In the genomic region with DNA sequence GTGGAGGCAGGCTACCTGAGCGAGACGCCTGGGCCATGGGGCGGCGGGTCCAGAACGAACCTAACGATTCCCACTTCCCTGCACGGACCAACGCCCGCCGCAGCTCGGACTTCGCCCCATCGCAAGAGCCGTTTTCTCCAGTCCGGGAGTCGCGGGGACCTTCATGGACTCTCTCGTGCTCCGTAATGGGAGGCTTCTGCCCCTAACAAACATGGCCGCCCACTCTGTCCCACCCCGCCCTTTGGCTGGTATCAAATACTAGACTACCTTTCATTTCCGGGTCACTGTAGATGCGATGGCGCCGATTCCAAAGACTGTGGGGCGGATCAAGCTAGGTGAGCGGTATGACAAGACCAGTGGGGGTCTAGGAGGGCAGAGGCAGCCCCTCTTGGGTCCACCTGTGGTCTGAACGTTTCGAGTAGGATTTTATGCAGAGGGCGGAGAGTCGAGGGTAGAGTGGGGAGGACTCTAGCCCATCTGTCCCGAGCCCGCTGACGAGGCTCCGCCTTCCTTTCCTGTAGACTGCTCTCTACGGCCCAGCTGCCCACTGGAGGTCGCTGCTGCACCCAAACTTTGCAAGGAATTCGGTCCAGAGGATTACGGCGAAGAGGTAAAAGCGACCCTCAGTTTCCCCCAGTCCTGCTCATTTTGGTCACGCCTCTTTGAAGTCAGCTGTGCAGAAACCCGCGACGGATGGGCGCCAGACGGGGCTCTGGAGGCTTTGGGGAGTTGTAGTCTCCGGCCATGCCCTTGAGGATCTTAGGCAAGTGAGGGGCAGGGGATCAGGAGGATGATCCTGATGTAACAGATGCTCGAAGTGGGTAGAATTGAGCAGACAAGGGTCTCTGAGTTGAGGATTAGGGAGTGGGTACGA, we compare ENCODE assay signal across 8 cellular contexts. TPM values are rescaled to one million over a fixed set of nuclear protein-coding genes. Genes with fewer than 3 reads are reported as not detected.
DNase-seq lines count a peak whose midpoint lies in the region; ATAC-seq, FAIRE-seq and TF ChIP-seq lines count a peak whose summit lies in the region.

A gene with protein sequence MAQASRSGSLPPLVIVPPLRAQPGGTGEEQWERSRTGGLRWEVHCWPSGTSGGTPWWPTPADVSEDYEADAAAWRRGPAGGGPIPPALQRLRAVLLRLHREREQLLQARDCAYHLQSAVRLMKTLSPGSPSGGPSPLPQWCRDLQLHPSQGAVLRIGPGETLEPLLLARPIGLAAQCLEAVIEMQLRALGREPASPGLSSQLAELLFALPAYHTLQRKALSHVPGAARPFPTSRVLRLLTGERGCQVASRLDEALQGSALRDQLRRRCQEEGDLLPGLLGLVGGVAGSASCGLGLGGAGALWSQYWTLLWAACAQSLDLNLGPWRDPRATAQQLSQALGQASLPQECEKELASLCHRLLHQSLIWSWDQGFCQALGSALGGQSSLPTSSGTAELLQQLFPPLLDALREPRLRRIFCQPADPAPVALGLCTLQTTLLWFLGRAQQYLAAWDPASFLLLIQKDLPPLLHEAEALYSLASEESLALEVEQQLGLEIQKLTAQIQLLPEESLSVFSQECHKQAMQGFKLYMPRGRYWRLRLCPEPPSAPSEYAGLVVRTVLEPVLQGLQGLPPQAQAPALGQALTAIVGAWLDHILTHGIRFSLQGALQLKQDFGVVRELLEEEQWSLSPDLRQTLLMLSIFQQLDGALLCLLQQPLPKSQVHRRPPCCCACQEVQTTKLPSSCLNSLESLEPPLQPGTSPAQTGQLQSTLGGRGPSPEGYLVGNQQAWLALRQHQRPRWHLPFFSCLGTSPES (minus strand): TSS at position 198 of the 874 bp plus-strand sequence. CDS start 161 bp downstream, at position 37.
TTC31 (plus strand) TSS at position 281 of the 874 bp plus-strand sequence; CDS start at position 296, 15 bp downstream.

- H3K4me3 ChIP-seq in pancreas = peak within 1 kb of the TSS; percentile 58 to 94 (median 78)
- peak within 1 kb of the TSS; percentile 84 to 86 for H3K4me3 ChIP-seq in tibial artery

- WGBS in pancreas, 2 donors = 0 to 1% methylated on average over 48 to 50 of the region's 50 CpGs

- ATAC-seq in HG02571 (IDR thresholded peaks at IDR 0.05; ENCODE audit: unreplicated experiment) = peak; percentile 90
- peak; percentile 93 to 94 for ATAC-seq in activated naive CD4-positive, alpha-beta T cell treated with anti-CD3 and anti-CD28 coated beads, Interleukin-2, amount 50 U/mL, for 72 hours
- ATAC-seq in pancreas = peak; percentile 96 to 99 (median 98)

- H3K27me3 ChIP-seq in pancreas (no peaks in the 10 kb centered on the region), tibial artery (no peaks in the 10 kb centered on the region)

- DNase-seq in NCI-H1048 (lab: John Stamatoyannopoulos, UW) (peak; percentile 89), SKM-1 (lab: John Stamatoyannopoulos, UW; ENCODE audit: unreplicated experiment) (peak; percentile 93), head of caudate nucleus (peak; percentile 90 to 98 (median 96)), pancreas (peak; percentile 92 to 97 (median 96)), tibial artery (peak; percentile 98 to 99)
- DNase-seq in activated naive CD4-positive, alpha-beta T cell treated with anti-CD3 and anti-CD28 coated beads, Interleukin-2, amount 50 U/mL, for 72 hours (ENCODE audit: low spot score in 2 of 2) = peak; percentile 89 to 93

- H3K36me3 ChIP-seq in pancreas (no peaks in the 10 kb centered on the region), tibial artery (peaks cover 17 to 50% (median 23%) of the 10 kb centered on the region in 3 donors)

- peak; percentile 79 for TF ChIP-seq POLR2A in GM10847 (IDR thresholded peaks at IDR 0.05; ENCODE audit: extremely low read depth, insufficient read length)

- TF ChIP-seq CTCF in pancreas (IDR thresholded peaks at IDR 0.05) (peak; percentile 70 to 83 (median 73)), tibial artery (IDR thresholded peaks at IDR 0.05) (peak; percentile 79 to 88)

- H3K9me3 Mint-ChIP-seq in activated naive CD4-positive, alpha-beta T cell treated with anti-CD3 and anti-CD28 coated beads, Interleukin-2, amount 50 U/mL, for 72 hours = no peaks in the 10 kb centered on the region

- intact Hi-C loops in head of caudate nucleus (cut with DNase I) (loop anchor here (1.0 to 5.0 kb wide), 3 partner anchors 28 to 104 kb away; partner anchors contain the start of genes AUP1, HTRA2 and INO80B), pancreas (cut with DNase I) (loop anchor here in 1 of 3 donors (5.0 kb wide), 1 partner anchor 104 kb away; no protein-coding TSS in a partner anchor), tibial artery (cut with DNase I; ENCODE audit: low total_unique reads) (loop anchor here (2.0 to 5.0 kb wide), 2 partner anchors 28 to 44 kb away; partner anchors contain the start of genes AUP1, DQX1, HTRA2 and INO80B)

- peaks cover 17 to 24% of the 10 kb centered on the region in 2 donors for H3K36me3 Mint-ChIP-seq in activated naive CD4-positive, alpha-beta T cell treated with anti-CD3 and anti-CD28 coated beads, Interleukin-2, amount 50 U/mL, for 72 hours

- peak within 1 kb of the TSS; percentile 46 to 87 (median 72) for H3K27ac ChIP-seq in pancreas
- H3K27ac ChIP-seq in tibial artery = peak within 1 kb of the TSS; percentile 83 to 95

- no peaks in the 10 kb centered on the region for H3K9me3 ChIP-seq in pancreas
- H3K9me3 ChIP-seq in tibial artery = no peaks in the 10 kb centered on the region

- peak within 1 kb of the TSS; percentile 87 to 97 for H3K27ac Mint-ChIP-seq in activated naive CD4-positive, alpha-beta T cell treated with anti-CD3 and anti-CD28 coated beads, Interleukin-2, amount 50 U/mL, for 72 hours

- peak; percentile 43 for FAIRE-seq in pancreas (lab: Jason Lieb, UNC)

- H3K4me1 ChIP-seq in pancreas (peaks cover 5 to 18% (median 11%) of the 10 kb centered on the region in 3 donors), tibial artery (peaks cover 0 to 35% (median 26%) of the 10 kb centered on the region in 4 donors)

RNA-seq across cellular contexts. Expression of the first gene that starts in this region (rescaled TPM):
- 10 to 100 TPM; 16.4 to 25.3 TPM for total RNA-seq in activated naive CD4-positive, alpha-beta T cell treated with anti-CD3 and anti-CD28 coated beads, Interleukin-2, amount 50 U/mL, for 72 hours
- total RNA-seq in pancreas = 10 to 100 TPM in 1 of 6 donors, 1 to 10 TPM in 5; 4.9 to 11.6 (median 5.7) TPM
- 10 to 100 TPM in 1 of 2 donors, 1 to 10 TPM in 1; 5.7 to 14.0 TPM for polyA plus RNA-seq in pancreas

RNA-seq across cellular contexts. Expression of gene TTC31, which starts in this region (rescaled TPM):
- 10 to 100 TPM; 30.3 to 35.0 TPM for total RNA-seq in activated naive CD4-positive, alpha-beta T cell treated with anti-CD3 and anti-CD28 coated beads, Interleukin-2, amount 50 U/mL, for 72 hours
- 10 to 100 TPM; 10.1 to 17.2 (median 11.3) TPM for total RNA-seq in pancreas
- polyA plus RNA-seq in pancreas = 10 to 100 TPM; 18.1 to 21.2 TPM

Comparison
In these comparisons a context has a peak if more than half of its experiments do, and no peak if none do; other contexts are left out.
1. Peak in every context shown above with its lines: DNase-seq, ATAC-seq, H3K4me3 ChIP-seq and H3K27ac ChIP-seq.